In genomic region chr3:27666708-27667107, GRCh38 we compare ENCODE assay signal across 9 cellular contexts. TPM values are rescaled to one million over a fixed set of nuclear protein-coding genes. Genes with fewer than 3 reads are reported as not detected.
DNase-seq lines count a peak whose midpoint lies in the region; ATAC-seq and TF ChIP-seq lines count a peak whose summit lies in the region.
"Had no signal": no experiment of that assay in that cellular context is flagged by ENCODE, and none has a peak within 500 bp of the region (broad histone marks: within the 10 kb centered on the region; RNA-seq: fewer than 3 reads in every experiment).

No MANE protein-coding gene starts in this region.

- CTCF ChIA-PET in A673 (lab: Charles Lee), result no interaction called here
- CTCF ChIA-PET in GM10248 (lab: Yijun Ruan, JAX), result interaction anchor here (0.7 to 2.2 kb wide), 3 partner anchors 9 to 45 kb away, joined by 3 to 7 read pairs (median 6); no protein-coding TSS in a partner anchor

- POLR2A ChIA-PET in A673 (lab: Charles Lee; ENCODE audit: low non-redundant PET), result no interaction called here
- POLR2A ChIA-PET in GM10248 (lab: Yijun Ruan, JAX), result no interaction called here

- no peaks in the 10 kb centered on the region for H3K9me3 ChIP-seq in A673 (ENCODE audit: low read depth, low read length, poor library complexity, severe bottlenecking)

- peak; percentile 43 for ATAC-seq in GM18511 (IDR thresholded peaks at IDR 0.05; ENCODE audit: unreplicated experiment)

- BruUV-seq in A673 (replicated peaks; lab: Mats Ljungman, UMichigan), result no TSS peak

- no peak overlapping the region for H3K4me3 ChIP-seq in A673 (ENCODE audit: low read depth, low read length, poor library complexity, severe bottlenecking)
- H3K4me3 ChIP-seq in skeletal muscle cell (ENCODE audit: low read depth, low read length), result no peak overlapping the region

- peak; percentile 72 for DNase-seq in A673 (ENCODE audit: low spot score)
- peak; percentile 93 for DNase-seq in LHCN-M2 (ENCODE audit: low read depth)
- DNase-seq in amniotic stem cell (lab: John Stamatoyannopoulos, UW), result peak; percentile 40
- DNase-seq in hepatic stellate cell (ENCODE audit: low spot score), result peak; percentile 55
- peak; percentile 64 for DNase-seq in skeletal muscle cell (ENCODE audit: low read depth)
- no peak for DNase-seq in GM10248 (ENCODE audit: extremely low spot score)
- no peak for DNase-seq in activated CD4-positive, alpha-beta T cell treated with anti-CD3 and anti-CD28 coated beads, Interleukin-2, amount 50 U/mL, for 4 hours
- DNase-seq: activated naive CD8-positive, alpha-beta T cell treated with anti-CD3 and anti-CD28 coated beads, Interleukin-2, amount 10 ng/mL, durations not matched to agents 7 days and 5 days had no signal

- intact Hi-C loops in A673 (cut with micrococcal nuclease; ENCODE audit: unreplicated experiment), result no loop called here

- H3K36me3 ChIP-seq in A673 (ENCODE audit: insufficient read depth, low read length, poor library complexity, severe bottlenecking), result no peaks in the 10 kb centered on the region

- peaks cover 2% of the 10 kb centered on the region for H3K4me1 ChIP-seq in A673 (ENCODE audit: insufficient read depth, low read length, poor library complexity, severe bottlenecking)

- TF ChIP-seq CTCF in A673 (conservative IDR thresholded peaks at IDR 0.05; ENCODE audit: low read depth, low read length) (0 out of 2 replicates have a peak, but pooled peaks have one; percentile 15), GM10248 (IDR thresholded peaks at IDR 0.05; ENCODE audit: control extremely low read depth, extremely low read depth, low read depth, missing control alignments) (no peak)

- H3K27ac ChIP-seq in A673 (ENCODE audit: low read depth, low read length, poor library complexity, severe bottlenecking), result no peak overlapping the region

- H3K27me3 ChIP-seq in A673 (replicated peaks; ENCODE audit: insufficient read depth, low read depth, low read length, poor library complexity), result no peaks in the 10 kb centered on the region

RNA-seq across cellular contexts. Expression of gene EOMES, which starts 55.4 kb away (rescaled TPM):
- total RNA-seq in A673 (2021) (not detected in 2 replicates), LHCN-M2 (2014; rRNA removed) (not detected in 2 replicates)
- not detected for polyA plus RNA-seq in LHCN-M2 (2012)

Comparison
In these comparisons a context has a peak if more than half of its experiments do, and no peak if none do; other contexts are left out.
1. DNase-seq: peak in A673 (single experiment), LHCN-M2 (single experiment), amniotic stem cell (single experiment), hepatic stellate cell (single experiment) and skeletal muscle cell (single experiment); none in GM10248 (single experiment) and activated CD4-positive, alpha-beta T cell treated with anti-CD3 and anti-CD28 coated beads, Interleukin-2, amount 50 U/mL, for 4 hours (0 of 2).